In genomic region chr2:238169021-238169707, GRCh38 we compare ENCODE assay signal across 9 cellular contexts. TPM values are rescaled to one million over a fixed set of nuclear protein-coding genes. Genes with fewer than 3 reads are reported as not detected.
DNase-seq lines count a peak whose midpoint lies in the region; ATAC-seq and TF ChIP-seq lines count a peak whose summit lies in the region.
"Had no signal": no experiment of that assay in that cellular context is flagged by ENCODE, and none has a peak within 500 bp of the region (broad histone marks: within the 10 kb centered on the region; RNA-seq: fewer than 3 reads in every experiment).

No MANE protein-coding gene starts in this region.

- H3K4me2 ChIP-seq in Karpas-422 (ENCODE audit: low read depth, low read length, poor library complexity, severe bottlenecking) = no peak overlapping the region

- H3K4me1 ChIP-seq in A673 (ENCODE audit: insufficient read depth, low read length, poor library complexity, severe bottlenecking) (peaks cover 16% of the 10 kb centered on the region), Karpas-422 (ENCODE audit: low read length) (no peaks in the 10 kb centered on the region)
- no peaks in the 10 kb centered on the region for H3K4me1 ChIP-seq in CD8-positive, alpha-beta T cell (ENCODE audit: insufficient read depth, low read length)

- intact Hi-C loops in A673 (cut with micrococcal nuclease; ENCODE audit: unreplicated experiment) = no loop called here
- intact Hi-C loops in lower leg skin (cut with DNase I; ENCODE audit: low total_unique reads) = no loop called here
- intact Hi-C loops in CD8-positive, alpha-beta T cell (cut with DNase I, micrococcal nuclease) = loop anchor here in 1 of 2 experiments (10.0 kb wide), 1 partner anchor 244 kb away; no protein-coding TSS in a partner anchor

- peak; percentile 50 for DNase-seq in A673 (ENCODE audit: low spot score)
- DNase-seq in Karpas-422 = no peak
- DNase-seq in cerebellum (ENCODE audit: low spot score) = peak; percentile 39
- peak; percentile 35 to 81 for DNase-seq in lower leg skin (ENCODE audit: low spot score in 2 of 2)
- DNase-seq in stimulated activated CD4-positive, alpha-beta T cell treated with anti-CD3 and anti-CD28 coated beads, Interleukin-1b, Interleukin-23, amount 100 ng/mL, for 48 hours = no peak
- no peak for DNase-seq in CD8-positive, alpha-beta T cell

- ATAC-seq in GM21360 (IDR thresholded peaks at IDR 0.05; ENCODE audit: unreplicated experiment) = no peak
- no peak for ATAC-seq in HG03108 (IDR thresholded peaks at IDR 0.05; ENCODE audit: unreplicated experiment)
- ATAC-seq in CD8-positive, alpha-beta T cell = no peak

- H3K27ac Mint-ChIP-seq in CD8-positive, alpha-beta T cell = no peak overlapping the region
- H3K27ac Mint-ChIP-seq: activated naive CD4-positive, alpha-beta T cell treated with anti-CD3 and anti-CD28 coated beads, Interleukin-2, amount 50 U/mL, for 24 hours had no signal

- H3K9ac ChIP-seq in Karpas-422 (ENCODE audit: low read length) = no peak overlapping the region

- CTCF ChIA-PET in A673 (lab: Charles Lee) = no interaction called here
- CTCF ChIA-PET in CD8-positive, alpha-beta T cell (lab: Charles Lee) = no interaction called here

- TF ChIP-seq CTCF in A673 (conservative IDR thresholded peaks at IDR 0.05; ENCODE audit: low read depth, low read length) (no peak), lower leg skin (IDR thresholded peaks at IDR 0.05) (no peak)
- TF ChIP-seq CTCF in CD8-positive, alpha-beta T cell (IDR thresholded peaks at IDR 0.05) = no peak

- H3K9me3 Mint-ChIP-seq in CD8-positive, alpha-beta T cell = no peaks in the 10 kb centered on the region
- H3K9me3 Mint-ChIP-seq: activated naive CD4-positive, alpha-beta T cell treated with anti-CD3 and anti-CD28 coated beads, Interleukin-2, amount 50 U/mL, for 24 hours had no signal

- 50% methylated on average over 6 of the region's 6 CpGs for WGBS in lower leg skin, 2 donors

- H3K36me3 ChIP-seq in A673 (ENCODE audit: insufficient read depth, low read length, poor library complexity, severe bottlenecking) (peaks cover 26% of the 10 kb centered on the region), Karpas-422 (ENCODE audit: insufficient read depth, low read length) (peaks cover 18% of the 10 kb centered on the region; the same call in 1 of the 2 replicates)
- peaks cover 43% of the 10 kb centered on the region for H3K36me3 ChIP-seq in CD8-positive, alpha-beta T cell (ENCODE audit: insufficient read depth, low read length)

- POLR2A ChIA-PET in A673 (lab: Charles Lee; ENCODE audit: low non-redundant PET) = interaction anchor here (0.6 kb wide), 1 partner anchor 17 kb away, joined by 3 read pairs; no protein-coding TSS in a partner anchor
- POLR2A ChIA-PET in CD8-positive, alpha-beta T cell (lab: Charles Lee) = no interaction called here

- no TSS peak for BruUV-seq in A673 (replicated peaks; lab: Mats Ljungman, UMichigan)

- TF ChIP-seq POLR2A in lower leg skin (IDR thresholded peaks at IDR 0.05) = no peak

- no peaks in the 10 kb centered on the region for H3K4me1 Mint-ChIP-seq in CD8-positive, alpha-beta T cell (ENCODE audit: low read depth)

- H3K79me2 ChIP-seq in Karpas-422 (ENCODE audit: low read length) = no peaks in the 10 kb centered on the region

- peaks cover 59% of the 10 kb centered on the region for H3K36me3 Mint-ChIP-seq in CD8-positive, alpha-beta T cell

- H3K27me3 ChIP-seq in A673 (replicated peaks; ENCODE audit: insufficient read depth, low read depth, low read length, poor library complexity) = no peaks in the 10 kb centered on the region
- no peaks in the 10 kb centered on the region for H3K27me3 ChIP-seq in Karpas-422 (ENCODE audit: low read length)
- no peaks in the 10 kb centered on the region for H3K27me3 ChIP-seq in CD8-positive, alpha-beta T cell (ENCODE audit: insufficient read depth, low read length)

- H3K27me3 Mint-ChIP-seq in CD8-positive, alpha-beta T cell (ENCODE audit: low read depth) = peaks cover 4% of the 10 kb centered on the region

- H3K4me3 ChIP-seq in A673 (ENCODE audit: low read depth, low read length, poor library complexity, severe bottlenecking) (no peak overlapping the region), Karpas-422 (ENCODE audit: low read length) (no peak overlapping the region), lower leg skin (ENCODE audit: low read depth, poor library complexity, severe bottlenecking) (no peak overlapping the region)
- no peak overlapping the region for H3K4me3 ChIP-seq in CD8-positive, alpha-beta T cell (ENCODE audit: low read depth, low read length)

- peak overlapping the region; percentile 91 for H3K27ac ChIP-seq in A673 (ENCODE audit: low read depth, low read length, poor library complexity, severe bottlenecking)
- peak overlapping the region; percentile 43; the same call in 1 of the 2 replicates for H3K27ac ChIP-seq in Karpas-422 (ENCODE audit: low read length)
- H3K27ac ChIP-seq in CD8-positive, alpha-beta T cell (ENCODE audit: low read depth, low read length) = no peak overlapping the region

- H2AFZ ChIP-seq in Karpas-422 (ENCODE audit: low read length) = no peak overlapping the region

- no peaks in the 10 kb centered on the region for H3K9me2 ChIP-seq in Karpas-422 (replicated peaks; ENCODE audit: insufficient read depth, low read length)

- H4K20me1 ChIP-seq in Karpas-422 (ENCODE audit: insufficient read depth, low read depth, low read length) = no peaks in the 10 kb centered on the region

- H3K9me3 ChIP-seq in A673 (ENCODE audit: low read depth, low read length, poor library complexity, severe bottlenecking) (no peaks in the 10 kb centered on the region), Karpas-422 (ENCODE audit: low read length) (no peaks in the 10 kb centered on the region)
- no peaks in the 10 kb centered on the region for H3K9me3 ChIP-seq in CD8-positive, alpha-beta T cell (ENCODE audit: low read length)

- no peak overlapping the region for H3K4me3 Mint-ChIP-seq in CD8-positive, alpha-beta T cell
- H3K4me3 Mint-ChIP-seq: activated naive CD4-positive, alpha-beta T cell treated with anti-CD3 and anti-CD28 coated beads, Interleukin-2, amount 50 U/mL, for 24 hours had no signal

RNA-seq across cellular contexts. Expression of gene ERFE, which starts 10.4 kb away (rescaled TPM):
- 6.1 and 8.6 TPM in 2 replicates for total RNA-seq in A673 (2021)
- 2.8 and 4.1 TPM in 2 replicates for total RNA-seq in Karpas-422 (2014; rRNA removed; shearing (Covaris generic); ENCODE audit: low replicate concordance)
- 1.7 TPM for total RNA-seq in cerebellum
- total RNA-seq in lower leg skin = not detected
- total RNA-seq in CD8-positive, alpha-beta T cell = not detected

RNA-seq across cellular contexts. Expression of gene KLHL30, which starts 30.7 kb away (rescaled TPM):
- total RNA-seq in A673 (2021) (0.09 TPM in 1 of 2 replicates, not detected in the other), cerebellum (not detected), lower leg skin (under 1 TPM; 0.13 to 0.64 (median 0.34) TPM)
- total RNA-seq in Karpas-422 (2014; rRNA removed; shearing (Covaris generic); ENCODE audit: low replicate concordance) = not detected in 2 replicates
- not detected for total RNA-seq in CD8-positive, alpha-beta T cell

RNA-seq across cellular contexts. Expression of gene ILKAP, which starts 34.3 kb away (rescaled TPM):
- 65.1 and 71.6 TPM in 2 replicates for total RNA-seq in A673 (2021)
- total RNA-seq in Karpas-422 (2014; rRNA removed; shearing (Covaris generic); ENCODE audit: low replicate concordance) = 36.8 and 50.7 TPM in 2 replicates
- total RNA-seq in cerebellum = 48.8 TPM
- 10 to 100 TPM; 22.8 to 73.5 (median 32.1) TPM for total RNA-seq in lower leg skin
- 100 to 1,000 TPM; 133 to 144 TPM for total RNA-seq in CD8-positive, alpha-beta T cell

Comparison
In these comparisons a context has a peak if more than half of its experiments do, and no peak if none do; other contexts are left out.
1. DNase-seq: peak in A673 (single experiment), cerebellum (single experiment) and lower leg skin (2 of 2); none in Karpas-422 (single experiment), stimulated activated CD4-positive, alpha-beta T cell treated with anti-CD3 and anti-CD28 coated beads, Interleukin-1b, Interleukin-23, amount 100 ng/mL, for 48 hours (single experiment) and CD8-positive, alpha-beta T cell (0 of 7).